Comparison of ENCODE assay signal across 13 cellular contexts in the genomic region with DNA sequence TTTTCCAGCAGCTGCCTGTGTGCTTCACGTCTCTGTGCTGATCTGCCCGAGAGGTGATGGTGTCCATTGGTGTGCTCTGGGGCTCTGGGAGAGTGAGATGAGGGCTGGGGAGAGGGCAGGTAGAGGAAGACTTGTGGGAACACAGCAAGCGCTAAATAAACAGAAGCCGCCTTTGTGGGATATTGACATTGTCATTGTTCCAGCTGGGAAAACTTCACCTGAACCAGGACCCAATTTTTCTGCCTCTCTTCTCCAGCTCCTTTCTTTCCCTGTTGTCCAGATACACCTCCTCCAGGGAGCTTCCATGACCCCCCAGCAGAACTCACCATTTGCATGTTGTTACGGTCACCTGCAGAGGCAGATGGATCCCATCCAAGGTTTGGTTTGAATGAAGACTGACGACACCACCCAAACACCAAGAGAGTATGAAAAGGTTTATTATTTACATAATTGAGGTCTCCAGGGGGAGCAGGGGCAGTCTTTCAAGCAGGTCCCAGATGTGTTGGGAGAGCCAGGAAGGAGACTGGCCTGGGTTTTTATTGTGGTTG. TPM values are rescaled to one million over a fixed set of nuclear protein-coding genes. Genes with fewer than 3 reads are reported as not detected.
DNase-seq lines count a peak whose midpoint lies in the region; ATAC-seq, FAIRE-seq and TF ChIP-seq lines count a peak whose summit lies in the region.
"Had no signal": no experiment of that assay in that cellular context is flagged by ENCODE, and none has a peak within 500 bp of the region (broad histone marks: within the 10 kb centered on the region; RNA-seq: fewer than 3 reads in every experiment).

No MANE protein-coding gene starts in this region.

- no peak overlapping the region for H2BK15ac ChIP-seq in H1 (ENCODE audit: low read length)

- H2BK120ac ChIP-seq in H1 (replicated peaks; ENCODE audit: low read depth, low read length) = no peak overlapping the region

- H2BK20ac ChIP-seq in H1 (ENCODE audit: low read length) = no peak overlapping the region

- no peaks in the 10 kb centered on the region for H3K9me3 ChIP-seq in cardiac muscle cell (ENCODE audit: low read depth)
- no peaks in the 10 kb centered on the region for H3K9me3 ChIP-seq in heart left ventricle
- H3K9me3 ChIP-seq in H1 (ENCODE audit: insufficient read depth in 2 of 2, low read depth in 1 of 2, low read length in 1 of 2) = no peaks in the 10 kb centered on the region
- H3K9me3 ChIP-seq in upper lobe of left lung = no peaks in the 10 kb centered on the region
- H3K9me3 ChIP-seq: Peyer's patch had no signal

- H4K91ac ChIP-seq in H1 (replicated peaks; ENCODE audit: insufficient read length, low read length) = no peak overlapping the region

- no peak overlapping the region for H3K4me3 ChIP-seq in cardiac muscle cell
- H3K4me3 ChIP-seq in heart left ventricle = no peak overlapping the region
- H3K4me3 ChIP-seq in H1 (ENCODE audit: extremely low read depth in 1 of 4, insufficient read depth in 2 of 4, low read depth in 3 of 4, low read length in 4 of 4) = no peak overlapping the region
- H3K4me3 ChIP-seq in upper lobe of left lung = no peak overlapping the region
- H3K4me3 ChIP-seq: Peyer's patch had no signal

- no peak overlapping the region; the same call in 1 of the 2 replicates for H2BK12ac ChIP-seq in H1 (ENCODE audit: low read depth, low read length)

- no peak overlapping the region for H3K4ac ChIP-seq in H1 (replicated peaks; ENCODE audit: insufficient read length, low read depth, low read length)

- FAIRE-seq in H1 (lab: Jason Lieb, UNC) = no peak
- FAIRE-seq: TTC549 had no signal

- peaks cover 15% of the 10 kb centered on the region for H3K23me2 ChIP-seq in H1 (ENCODE audit: low read depth, low read length)

- H3K79me1 ChIP-seq in H1 (ENCODE audit: low read depth, low read length) = no peaks in the 10 kb centered on the region

- CTCF ChIA-PET in H1 (lab: Charles Lee; ENCODE audit: partially characterized antibody) = interaction anchor here (0.6 to 14.6 kb wide), 10 partner anchors 9 to 375 kb away, joined by 3 to 169 read pairs (median 4); no protein-coding TSS in a partner anchor

- TF ChIP-seq CTCF in cardiac muscle cell (IDR thresholded peaks at IDR 0.05; ENCODE audit: low read depth, low read length) (no peak), heart left ventricle (IDR thresholded peaks at IDR 0.05) (no peak), H1 (IDR thresholded peaks at IDR 0.05; ENCODE audit: control extremely low read depth in 1 of 3, insufficient read depth in 1 of 3, low read depth in 1 of 3, low read length in 3 of 3) (no peak), upper lobe of left lung (IDR thresholded peaks at IDR 0.05) (no peak)

- POLR2A ChIA-PET in H1 (lab: Charles Lee; ENCODE audit: partially characterized antibody) = interaction anchor here (1.1 kb wide), 1 partner anchor 8 kb away, joined by 3 read pairs; no protein-coding TSS in a partner anchor

- no peak overlapping the region for H2BK5ac ChIP-seq in H1 (ENCODE audit: low read depth, low read length)

- no peaks in the 10 kb centered on the region for H3K79me2 ChIP-seq in H1 (ENCODE audit: control insufficient read depth in 1 of 2, insufficient read depth in 2 of 2, low read length in 2 of 2)

- intact Hi-C loops in heart left ventricle (cut with DNase I) = loop anchor here in 2 of 10 donors (2.0 kb wide), 1 partner anchor 26 kb away; no protein-coding TSS in a partner anchor

- no peak overlapping the region for H3K14ac ChIP-seq in H1 (ENCODE audit: insufficient read length)

- no peak for DNase-seq in cardiac muscle cell (ENCODE audit: low read depth in 1 of 2, low spot score in 1 of 2)
- no peak for DNase-seq in heart left ventricle
- peak; percentile 78 for DNase-seq in NCI-H510A treated with DMSO at 0.1 percent for 48 hours (lab: John Stamatoyannopoulos, UW)
- DNase-seq in H1 (ENCODE audit: low read depth in 1 of 2, low spot score in 2 of 2) = no peak
- DNase-seq in upper lobe of left lung = no peak
- DNase-seq in kidney tubule cell (ENCODE audit: low spot score) = no peak
- DNase-seq in T-helper 9 cell = no peak
- no peak for DNase-seq in HuH-7 (ENCODE audit: low spot score)
- DNase-seq: effector memory CD4-positive, alpha-beta T cell; Peyer's patch had no signal

- no peak overlapping the region for H4K8ac ChIP-seq in H1 (ENCODE audit: extremely low read depth, insufficient read depth, low read length)

- WGBS in heart left ventricle, 4 donors = 85 to 92% (median 92%) methylated on average over 6 of the region's 6 CpGs
- 69% methylated on average over 6 of the region's 6 CpGs; no CpG with 5 or more reads in 1 of the 2 experiments for WGBS in H1 (ENCODE audit: extremely low coverage in 1 of 2, insufficient coverage in 1 of 2, insufficient read length in 1 of 2, insufficient replicate concordance in 2 of 2, low coverage in 1 of 2, low lambda C conversion rate in 2 of 2, missing lambda C conversion rate in 1 of 2), 2 experiments
- 64 to 75% methylated on average over 6 of the region's 6 CpGs for WGBS in upper lobe of left lung, 2 donors

- no peak overlapping the region for H4K5ac ChIP-seq in H1 (ENCODE audit: insufficient read length, low read depth, low read length)

- H3K9ac ChIP-seq in H1 (replicated peaks in 1 of 4; ENCODE audit: extremely low read depth in 1 of 4, low read depth in 3 of 4, low read length in 3 of 4) = no peak overlapping the region

- TF ChIP-seq EP300 in H1 (IDR thresholded peaks at IDR 0.05; ENCODE audit: borderline replicate concordance in 1 of 2, low read depth in 2 of 2, low read length in 2 of 2) = no peak
- no peak for TF ChIP-seq EP300 in upper lobe of left lung (IDR thresholded peaks at IDR 0.05)

- no peak overlapping the region; a peak in 1 of 4 replicates for H3K4me2 ChIP-seq in H1 (ENCODE audit: insufficient read depth in 1 of 2, low read depth in 2 of 2, low read length in 2 of 2)

- peak overlapping the region; percentile 1; the same call in 1 of the 2 replicates for H2AK5ac ChIP-seq in H1 (ENCODE audit: low read depth, low read length)

- H2AFZ ChIP-seq in H1 (ENCODE audit: low read length) = no peak overlapping the region

- H3K23ac ChIP-seq in H1 (ENCODE audit: insufficient read length) = no peak overlapping the region

- no peak overlapping the region for H3K18ac ChIP-seq in H1 (ENCODE audit: extremely low read depth, low read length)

- TF ChIP-seq RAD21 in H1 (IDR thresholded peaks at IDR 0.05 in 1 of 2, conservative IDR thresholded peaks at IDR 0.05 in 1 of 2; ENCODE audit: low read depth in 2 of 2, low read length in 2 of 2) = no peak

- ATAC-seq in heart left ventricle = no peak
- ATAC-seq in upper lobe of left lung (ENCODE audit: low FRiP score in 2 of 2) = no peak

- H3K36me3 ChIP-seq in cardiac muscle cell = no peaks in the 10 kb centered on the region
- H3K36me3 ChIP-seq in heart left ventricle = no peaks in the 10 kb centered on the region
- H3K36me3 ChIP-seq in H1 (ENCODE audit: control insufficient read depth in 2 of 4, insufficient read depth in 4 of 4, low read length in 3 of 4) = no peaks in the 10 kb centered on the region
- peaks cover 0 to under 1% (median 0%) of the 10 kb centered on the region in 4 donors for H3K36me3 ChIP-seq in upper lobe of left lung
- H3K36me3 ChIP-seq: Peyer's patch had no signal

- TF ChIP-seq POLR2A in heart left ventricle (IDR thresholded peaks at IDR 0.05) (no peak), H1 (IDR thresholded peaks at IDR 0.05; ENCODE audit: control extremely low read depth in 1 of 2, low read depth in 2 of 2, low read length in 2 of 2) (no peak), upper lobe of left lung (IDR thresholded peaks at IDR 0.05) (no peak)

- H3K27ac ChIP-seq in cardiac muscle cell (peak overlapping the region; percentile 71), heart left ventricle (peak overlapping the region in 1 of 12 donors; percentile 32), H1 (ENCODE audit: low read depth, low read length) (no peak overlapping the region), upper lobe of left lung (peak overlapping the region; percentile 90 to 98 (median 96))
- H3K27ac ChIP-seq: Peyer's patch had no signal

- H4K20me1 ChIP-seq in H1 (replicated peaks in 1 of 2; ENCODE audit: control insufficient read depth in 1 of 2, insufficient read depth in 2 of 2, low read length in 2 of 2) = no peaks in the 10 kb centered on the region

- H3K4me1 ChIP-seq in cardiac muscle cell (ENCODE audit: low read depth) = peaks cover 9% of the 10 kb centered on the region
- peaks cover 0 to 58% (median 30%) of the 10 kb centered on the region in 12 donors for H3K4me1 ChIP-seq in heart left ventricle
- H3K4me1 ChIP-seq in H1 (replicated peaks in 1 of 4; ENCODE audit: control insufficient read depth in 3 of 4, insufficient read depth in 4 of 4, low read length in 3 of 4) = peaks cover 11 to 24% (median 17%) of the 10 kb centered on the region in 4 experiments
- peaks cover 50 to 82% (median 60%) of the 10 kb centered on the region in 4 donors for H3K4me1 ChIP-seq in upper lobe of left lung

- H3K27me3 ChIP-seq in cardiac muscle cell = no peaks in the 10 kb centered on the region
- H3K27me3 ChIP-seq in heart left ventricle = peaks cover 0 to 22% (median 0%) of the 10 kb centered on the region in 9 donors
- peaks cover 0 to 7% (median 6%) of the 10 kb centered on the region in 4 experiments; a peak in 4 of 7 replicates for H3K27me3 ChIP-seq in H1 (replicated peaks in 1 of 4; ENCODE audit: control insufficient read depth in 3 of 4, extremely low read depth in 1 of 4, insufficient read depth in 3 of 4, low read length in 3 of 4)
- H3K27me3 ChIP-seq in upper lobe of left lung = no peaks in the 10 kb centered on the region
- H3K27me3 ChIP-seq: Peyer's patch had no signal

- H3K56ac ChIP-seq in H1 (replicated peaks; ENCODE audit: insufficient read length, low read depth, low read length) = no peak overlapping the region

RNA-seq across cellular contexts. Expression of gene ITGA3, which starts 3.6 kb away (rescaled TPM):
- total RNA-seq in cardiac muscle cell (40.6 and 41.9 TPM in 2 replicates), heart left ventricle (10 to 100 TPM; 18.4 to 71.2 (median 23.6) TPM), upper lobe of left lung (100 to 1,000 TPM; 193 to 469 (median 350) TPM)
- polyA plus RNA-seq in cardiac muscle cell (20.5 and 32.7 TPM in 2 replicates), heart left ventricle (10 to 100 TPM; 16.8 to 72.9 TPM), H1 (2011; rRNA removed) (24.0 and 34.4 TPM in 2 replicates)
- 21.7 and 24.2 TPM in 2 replicates for total RNA-seq in H1 (2021; fragmentation: NEBNext Ultra II Directional; extraction: Animal tissue kit (Norgen Biotek cat#: 25700))
- 23.6 TPM for polyA plus RNA-seq in H1 (2011; cell fraction: cytosol; rRNA removed)
- polyA plus RNA-seq in H1 (2011; cell fraction: nucleus; rRNA removed) = 46.6 TPM
- polyA plus RNA-seq in H1 (2012, experiment 1 of 2) = 22.1 to 30.6 TPM (median 25.9 TPM) in 4 replicates
- 18.4 TPM for polyA plus RNA-seq in H1 (2012, experiment 2 of 2)
- polyA plus RNA-seq in H1 (2013, experiment 1 of 2) = 35.2 TPM
- polyA plus RNA-seq in H1 (2013, experiment 2 of 2) = 29.2 TPM
- polyA minus RNA-seq in H1 (2011; rRNA and poly(A)+ RNA removed) = 24.6 and 29.1 TPM in 2 replicates
- polyA minus RNA-seq in H1 (2011; cell fraction: cytosol; rRNA and poly(A)+ RNA removed) = 32.7 TPM
- 31.4 TPM for polyA minus RNA-seq in H1 (2011; cell fraction: nucleus; rRNA and poly(A)+ RNA removed)

RNA-seq across cellular contexts. Expression of gene PDK2, which starts 42.8 kb away (rescaled TPM):
- total RNA-seq in cardiac muscle cell (79.5 and 88.5 TPM in 2 replicates), heart left ventricle (100 to 1,000 TPM; 142 to 490 (median 200) TPM), upper lobe of left lung (10 to 100 TPM; 15.7 to 80.7 (median 34.9) TPM)
- polyA plus RNA-seq in cardiac muscle cell (146 and 156 TPM in 2 replicates), heart left ventricle (100 to 1,000 TPM; 125 to 173 TPM), H1 (2011; rRNA removed) (121 and 154 TPM in 2 replicates)
- total RNA-seq in H1 (2021; fragmentation: NEBNext Ultra II Directional; extraction: Animal tissue kit (Norgen Biotek cat#: 25700)) = 17.8 and 18.3 TPM in 2 replicates
- polyA plus RNA-seq in H1 (2011; cell fraction: cytosol; rRNA removed) = 49.3 TPM
- 74.7 TPM for polyA plus RNA-seq in H1 (2011; cell fraction: nucleus; rRNA removed)
- polyA plus RNA-seq in H1 (2012, experiment 1 of 2) = 14.5 to 28.8 TPM (median 21.8 TPM) in 4 replicates
- polyA plus RNA-seq in H1 (2012, experiment 2 of 2) = 16.0 TPM
- polyA plus RNA-seq in H1 (2013, experiment 1 of 2) = 17.4 TPM
- 17.7 TPM for polyA plus RNA-seq in H1 (2013, experiment 2 of 2)
- polyA minus RNA-seq in H1 (2011; rRNA and poly(A)+ RNA removed) = 63.4 and 70.8 TPM in 2 replicates
- polyA minus RNA-seq in H1 (2011; cell fraction: cytosol; rRNA and poly(A)+ RNA removed) = 22.0 TPM
- polyA minus RNA-seq in H1 (2011; cell fraction: nucleus; rRNA and poly(A)+ RNA removed) = 45.0 TPM

RNA-seq across cellular contexts. Expression of gene DLX3, which starts 57.3 kb away (rescaled TPM):
- 0.14 and 0.63 TPM in 2 replicates for total RNA-seq in cardiac muscle cell
- 1.1 and 2.1 TPM in 2 replicates for polyA plus RNA-seq in cardiac muscle cell
- total RNA-seq in heart left ventricle = under 1 TPM in 3 of 9 donors, not detected in 6; 0.09 to 0.61 (median 0.12) TPM
- under 1 TPM; 0.08 TPM for polyA plus RNA-seq in heart left ventricle
- 0.15 TPM in 1 of 2 replicates, not detected in the other for total RNA-seq in H1 (2021; fragmentation: NEBNext Ultra II Directional; extraction: Animal tissue kit (Norgen Biotek cat#: 25700))
- 0.06 and 0.20 TPM in 2 replicates for polyA plus RNA-seq in H1 (2011; rRNA removed)
- polyA plus RNA-seq in H1 (2011; cell fraction: cytosol; rRNA removed) = 0.12 TPM
- 0.29 TPM for polyA plus RNA-seq in H1 (2011; cell fraction: nucleus; rRNA removed)
- 0.15 to 0.25 TPM (median 0.25 TPM) in 3 of 4 replicates, not detected in the other for polyA plus RNA-seq in H1 (2012, experiment 1 of 2)
- 0.35 TPM for polyA plus RNA-seq in H1 (2012, experiment 2 of 2)
- 0.12 TPM for polyA plus RNA-seq in H1 (2013, experiment 1 of 2)
- 0.17 TPM for polyA plus RNA-seq in H1 (2013, experiment 2 of 2)
- polyA minus RNA-seq in H1 (2011; rRNA and poly(A)+ RNA removed) = 0.09 and 0.10 TPM in 2 replicates
- not detected for polyA minus RNA-seq in H1 (2011; cell fraction: cytosol; rRNA and poly(A)+ RNA removed)
- 1.3 TPM for polyA minus RNA-seq in H1 (2011; cell fraction: nucleus; rRNA and poly(A)+ RNA removed)
- under 1 TPM in 4 of 6 donors, not detected in 2; 0.20 to 0.91 (median 0.54) TPM for total RNA-seq in upper lobe of left lung
- total RNA-seq: glomerular endothelial cell, left lobe of liver, Peyer's patch had no signal
